ENCODE assay signal across 19 cellular contexts in the genomic region with DNA sequence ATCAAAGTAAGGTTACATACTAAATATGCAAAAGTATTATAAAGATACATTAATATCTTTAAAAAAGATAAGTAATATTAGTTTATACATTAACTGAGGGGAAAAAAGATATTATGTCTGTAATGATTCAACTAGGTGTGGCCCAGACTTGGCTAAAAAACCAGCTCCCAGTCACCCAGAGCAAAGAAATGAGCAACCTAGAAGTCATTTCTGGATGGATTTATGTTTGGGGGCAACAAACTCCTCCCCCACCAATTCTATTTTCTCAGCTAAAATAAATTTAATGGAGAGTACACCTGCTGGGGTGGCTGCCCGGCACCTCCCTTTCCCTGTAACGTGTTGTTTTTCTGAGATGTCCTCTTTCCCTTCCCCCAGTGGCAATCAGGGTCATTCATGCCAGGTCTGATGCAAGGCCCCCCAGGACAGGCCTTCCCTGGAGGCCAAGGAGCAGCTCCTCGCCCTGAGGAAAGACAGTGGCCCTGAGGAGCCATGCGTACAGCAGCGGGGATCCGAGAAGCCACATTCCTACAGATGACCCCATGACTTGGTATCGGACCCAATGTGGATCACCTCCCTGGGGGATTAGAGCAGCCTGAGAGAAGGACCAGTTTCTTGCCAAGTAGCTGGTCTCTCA.
DNase-seq lines count a peak whose midpoint lies in the region; ATAC-seq, FAIRE-seq and TF ChIP-seq lines count a peak whose summit lies in the region.
"Had no signal": no experiment of that assay in that cellular context is flagged by ENCODE, and none has a peak within 500 bp of the region (broad histone marks: within the 10 kb centered on the region; RNA-seq: fewer than 3 reads in every experiment).

No MANE protein-coding gene starts in this region.

- H3K4me3 ChIP-seq in PC-9: no peak overlapping the region
- H3K4me3 ChIP-seq in fibroblast of mammary gland (ENCODE audit: control insufficient read depth, low read depth, low read length): no peak overlapping the region
- H3K4me3 ChIP-seq in rectal smooth muscle tissue (ENCODE audit: low read length): no peak overlapping the region
- no peak overlapping the region for H3K4me3 ChIP-seq in neural progenitor cell
- H3K4me3 ChIP-seq: right lobe of liver had no signal

- H3K4me2 ChIP-seq in PC-9: peak overlapping the region; percentile 45
- no peak overlapping the region for H3K4me2 ChIP-seq in neural progenitor cell

- H3K4me3 Mint-ChIP-seq in neural progenitor cell: no peak overlapping the region
- H3K4me3 Mint-ChIP-seq: brain had no signal

- FAIRE-seq in GM12891 (lab: Jason Lieb, UNC): no peak
- FAIRE-seq: H1, islet of Langerhans, RCC 7860 had no signal

- peaks cover 5% of the 10 kb centered on the region for H3K4me1 Mint-ChIP-seq in neural progenitor cell

- H3K36me3 Mint-ChIP-seq in neural progenitor cell: no peaks in the 10 kb centered on the region
- H3K36me3 Mint-ChIP-seq: brain had no signal

- H3K27ac ChIP-seq in PC-9 (peak overlapping the region; percentile 51), rectal smooth muscle tissue (ENCODE audit: low read depth, low read length) (peak overlapping the region; percentile 50), neural progenitor cell (no peak overlapping the region)

- intact Hi-C loops in PC-9 (cut with micrococcal nuclease; ENCODE audit: unreplicated experiment): no loop called here

- TF ChIP-seq POLR2A in GM12891 (IDR thresholded peaks at IDR 0.05; ENCODE audit: low read depth, low read length): no peak

- TF ChIP-seq CTCF in PC-9 (conservative IDR thresholded peaks at IDR 0.05) (no peak), fibroblast of mammary gland (conservative IDR thresholded peaks at IDR 0.05; ENCODE audit: control insufficient read depth, insufficient read depth, low read depth, low read length) (no peak), neural progenitor cell (IDR thresholded peaks at IDR 0.05) (no peak)

- peaks cover 40% of the 10 kb centered on the region for H3K4me1 ChIP-seq in PC-9 (replicated peaks; ENCODE audit: insufficient read depth)
- H3K4me1 ChIP-seq in rectal smooth muscle tissue (ENCODE audit: control insufficient read depth, insufficient read depth, low read length): peaks cover 54% of the 10 kb centered on the region
- H3K4me1 ChIP-seq in neural progenitor cell: peaks cover 19% of the 10 kb centered on the region

- H3K9me2 ChIP-seq in PC-9 (ENCODE audit: insufficient read depth): no peaks in the 10 kb centered on the region

- POLR2A ChIA-PET in PC-9 (lab: Charles Lee; ENCODE audit: unreplicated experiment): no interaction called here

- no peaks in the 10 kb centered on the region for H3K9me3 ChIP-seq in PC-9 (ENCODE audit: insufficient read depth, low read depth)
- no peaks in the 10 kb centered on the region for H3K9me3 ChIP-seq in neural progenitor cell (ENCODE audit: low read depth)
- H3K9me3 ChIP-seq: right lobe of liver had no signal

- 0 out of 2 replicates have a peak, but pooled peaks cover 3% of the 10 kb centered on the region for H3K36me3 ChIP-seq in PC-9 (ENCODE audit: low read depth)
- no peaks in the 10 kb centered on the region for H3K36me3 ChIP-seq in rectal smooth muscle tissue (ENCODE audit: control insufficient read depth, insufficient read depth, low read length)
- no peaks in the 10 kb centered on the region for H3K36me3 ChIP-seq in neural progenitor cell
- H3K36me3 ChIP-seq: right lobe of liver had no signal

- peaks cover 14% of the 10 kb centered on the region for H3F3A ChIP-seq in PC-9 (ENCODE audit: insufficient read depth, low read depth)
- peaks cover 3% of the 10 kb centered on the region for H3F3A ChIP-seq in neural progenitor cell (ENCODE audit: low read depth)

- H4K20me1 ChIP-seq in PC-9 (ENCODE audit: insufficient read depth): no peaks in the 10 kb centered on the region
- H4K20me1 ChIP-seq in neural progenitor cell (ENCODE audit: low read depth): no peaks in the 10 kb centered on the region

- H2AFZ ChIP-seq in PC-9 (no peak overlapping the region), neural progenitor cell (replicated peaks) (no peak overlapping the region)

- peak; percentile 36 for DNase-seq in ELF-1 (ENCODE audit: low read depth, low spot score)
- no peak for DNase-seq in PC-9
- DNase-seq in fibroblast of mammary gland (ENCODE audit: low read depth): peak; percentile 38
- no peak for DNase-seq in neural progenitor cell (ENCODE audit: low spot score)
- DNase-seq in GM12891 (ENCODE audit: insufficient read length, low spot score): no peak
- no peak for DNase-seq in CD1c-positive myeloid dendritic cell (ENCODE audit: extremely low spot score)
- DNase-seq: activated CD4-positive, alpha-beta T cell treated with anti-CD3 and anti-CD28 coated beads, Interleukin-2, amount 50 U/mL, for 4 hours; activated naive CD4-positive, alpha-beta T cell treated with anti-CD3 and anti-CD28 coated beads, Interleukin-2, amount 50 U/mL, for 16 hours; dermis blood vessel endothelial cell; NCI-H1417 treated with DMSO at 0.1 percent for 48 hours; NCI-H2171 treated with DMSO at 0.1 percent for 48 hours; right lobe of liver; stimulated activated CD4-positive, alpha-beta T cell treated with anti-CD3 and anti-CD28 coated beads, Interleukin-2, amount 100 ng/mL, for 24 hours had no signal

- H3K27me3 Mint-ChIP-seq in neural progenitor cell (ENCODE audit: insufficient read depth, low read depth): peaks cover 3% of the 10 kb centered on the region

- CTCF ChIA-PET in PC-9 (lab: Charles Lee): no interaction called here

- H3K27me3 ChIP-seq in PC-9 (ENCODE audit: insufficient read depth, low read depth) (no peaks in the 10 kb centered on the region), rectal smooth muscle tissue (ENCODE audit: control insufficient read depth, insufficient read depth, low read length) (no peaks in the 10 kb centered on the region), neural progenitor cell (no peaks in the 10 kb centered on the region)
- H3K27me3 ChIP-seq: right lobe of liver had no signal

- BruUV-seq in PC-9 (replicated peaks; lab: Mats Ljungman, UMichigan): no TSS peak

- no peak for ATAC-seq in GM18861 (IDR thresholded peaks at IDR 0.05; ENCODE audit: unreplicated experiment)

- no peaks in the 10 kb centered on the region for H3K9me3 Mint-ChIP-seq in neural progenitor cell

- H3K9ac ChIP-seq in rectal smooth muscle tissue (ENCODE audit: low read length) (no peak overlapping the region), neural progenitor cell (no peak overlapping the region)

- peaks cover 90% of the 10 kb centered on the region for H3K79me2 ChIP-seq in PC-9 (ENCODE audit: low read depth)
- no peaks in the 10 kb centered on the region for H3K79me2 ChIP-seq in neural progenitor cell (ENCODE audit: low read depth)

- no peak overlapping the region for H3K27ac Mint-ChIP-seq in neural progenitor cell
- H3K27ac Mint-ChIP-seq: brain had no signal

TF ChIP-seq in GM12891, 5 proteins besides CTCF, POLR2A, EP300 and RAD21:
- TF ChIP-seq PAX5 (IDR thresholded peaks at IDR 0.05; ENCODE audit: insufficient read depth, low read length, severe bottlenecking) (no peak), POU2F2 (IDR thresholded peaks at IDR 0.05; ENCODE audit: low read depth, low read length) (no peak), TAF1 (IDR thresholded peaks at IDR 0.05; ENCODE audit: low read depth, low read length) (no peak), SPI1 (IDR thresholded peaks at IDR 0.05; ENCODE audit: low read depth, low read length) (no peak), POLR2AphosphoS5 (IDR thresholded peaks at IDR 0.05; ENCODE audit: low read depth, low read length) (no peak)

Comparison
In these comparisons a context has a peak if more than half of its experiments do, and no peak if none do; other contexts are left out.
1. DNase-seq: peak in ELF-1 (single experiment) and fibroblast of mammary gland (single experiment); none in PC-9 (0 of 2), neural progenitor cell (single experiment), GM12891 (single experiment) and CD1c-positive myeloid dendritic cell (single experiment).